Comparison of ENCODE assay signal across 26 cellular contexts in genomic region chr5:142926549-142926948, GRCh38.
DNase-seq lines count a peak whose midpoint lies in the region; ATAC-seq and TF ChIP-seq lines count a peak whose summit lies in the region.
"Had no signal": no experiment of that assay in that cellular context is flagged by ENCODE, and none has a peak within 500 bp of the region (broad histone marks: within the 10 kb centered on the region; RNA-seq: fewer than 3 reads in every experiment).

No MANE protein-coding gene starts in this region.

- H3K4me3 ChIP-seq in heart right ventricle: no peak overlapping the region
- no peak overlapping the region for H3K4me3 ChIP-seq in brain microvascular endothelial cell (ENCODE audit: low read depth, low read length)
- H3K4me3 ChIP-seq in right lobe of liver: no peak overlapping the region
- H3K4me3 ChIP-seq: esophagus squamous epithelium, GM12878, MG63, skin epidermis had no signal

- TF ChIP-seq POLR2A in right lobe of liver (IDR thresholded peaks at IDR 0.05): no peak

- H3K27me3 ChIP-seq in heart right ventricle (no peaks in the 10 kb centered on the region), brain microvascular endothelial cell (replicated peaks) (no peaks in the 10 kb centered on the region), right lobe of liver (no peaks in the 10 kb centered on the region)
- H3K27me3 ChIP-seq: esophagus squamous epithelium, MG63 had no signal

- no peaks in the 10 kb centered on the region for H3K27me3 Mint-ChIP-seq in central memory CD8-positive, alpha-beta T cell
- no peaks in the 10 kb centered on the region for H3K27me3 Mint-ChIP-seq in natural killer cell (ENCODE audit: low read depth in 2 of 2)

- H3K36me3 ChIP-seq in heart right ventricle (peaks cover 0 to 2% (median 0%) of the 10 kb centered on the region in 9 donors), brain microvascular endothelial cell (replicated peaks) (no peaks in the 10 kb centered on the region), right lobe of liver (no peaks in the 10 kb centered on the region)
- H3K36me3 ChIP-seq: esophagus squamous epithelium, MG63 had no signal

- DNase-seq in heart right ventricle (no peak), Right ventricle myocardium superior (no peak), natural killer cell (no peak), brain microvascular endothelial cell (no peak), head of caudate nucleus (no peak), right lobe of liver (no peak)
- no peak for DNase-seq in central memory CD8-positive, alpha-beta T cell (ENCODE audit: low spot score in 2 of 2)
- DNase-seq: activated CD4-positive, alpha-beta T cell treated with anti-CD3 and anti-CD28 coated beads, Interleukin-2, amount 50 U/mL, for 48 hours; activated gamma-delta T cell treated with Interleukin-2 at 50 U/mL for 16 hours; activated T-cell treated with anti-CD3 and anti-CD28 coated beads for 4 hours; caudate nucleus; CD4-positive, CD25-positive, alpha-beta regulatory T cell; effector CD4-positive, alpha-beta T cell; esophagus squamous epithelium; glutamatergic neuron; NCI-H1694 treated with DMSO at 0.1 percent for 48 hours; NCI-H510A; SHP77; stimulated activated CD4-positive, alpha-beta T cell treated with anti-CD3 and anti-CD28 coated beads, Interleukin-4, amount 100 ng/mL, for 4 hours had no signal

- WGBS in heart right ventricle, 2 donors: 77 to 85% methylated on average over 4 of the region's 4 CpGs
- 91% methylated on average over 4 of the region's 4 CpGs for WGBS in right lobe of liver (ENCODE audit: insufficient coverage, low coverage, low lambda C conversion rate, missing lambda C conversion rate)

- peaks cover 13 to 98% (median 81%) of the 10 kb centered on the region in 9 donors for H3K4me1 ChIP-seq in heart right ventricle
- H3K4me1 ChIP-seq in right lobe of liver: peaks cover 0 to 19% (median 9%) of the 10 kb centered on the region in 4 donors
- H3K4me1 ChIP-seq: parathyroid adenoma had no signal

- no peak overlapping the region for H3K4me3 Mint-ChIP-seq in central memory CD8-positive, alpha-beta T cell
- H3K4me3 Mint-ChIP-seq in natural killer cell: peak overlapping the region; percentile 22
- H3K4me3 Mint-ChIP-seq: CD4-positive, CD25-positive, alpha-beta regulatory T cell; IgD-negative memory B cell; T-helper 1 cell treated with Interleukin-12 subunit alpha and Interleukin-12 subunit beta and Interleukin-4 antibody, amounts not matched to agents 30 μg/mL and 1 μg/mL, for 36 hours had no signal

- peaks cover 80% of the 10 kb centered on the region for H3K4me1 Mint-ChIP-seq in central memory CD8-positive, alpha-beta T cell
- H3K4me1 Mint-ChIP-seq in natural killer cell: peaks cover 91 to 93% of the 10 kb centered on the region in 2 donors

- ATAC-seq in heart right ventricle (peak in 4 of 8 donors; percentile 34 to 50 (median 40)), Right ventricle myocardium superior (ENCODE audit: poor library complexity) (no peak), natural killer cell (no peak), HG03342 (IDR thresholded peaks at IDR 0.05; ENCODE audit: unreplicated experiment) (no peak), right lobe of liver (no peak)
- ATAC-seq in central memory CD8-positive, alpha-beta T cell (replicated peaks; ENCODE audit: extremely low read depth, poor library complexity, severe bottlenecking): no peak
- ATAC-seq: GM12878 had no signal

- no peaks in the 10 kb centered on the region for H3K9me3 Mint-ChIP-seq in central memory CD8-positive, alpha-beta T cell
- peaks cover 0 to 2% of the 10 kb centered on the region in 2 donors for H3K9me3 Mint-ChIP-seq in natural killer cell
- H3K9me3 Mint-ChIP-seq: CD4-positive, CD25-positive, alpha-beta regulatory T cell; IgD-negative memory B cell; T-helper 1 cell treated with Interleukin-12 subunit alpha and Interleukin-12 subunit beta and Interleukin-4 antibody, amounts not matched to agents 30 μg/mL and 1 μg/mL, for 36 hours had no signal

- intact Hi-C loops in heart right ventricle (cut with DNase I): loop anchor here in 8 of 10 donors (5.0 to 10.0 kb wide), 8 partner anchors 78 to 898 kb away; partner anchors contain the start of gene NR3C1 (in 2 of the 8)
- intact Hi-C loops in Right ventricle myocardium superior (cut with DNase I): loop anchor here (5.0 to 10.0 kb wide), 2 partner anchors 476 to 898 kb away; partner anchors contain the start of gene NR3C1
- intact Hi-C loops in natural killer cell (cut with micrococcal nuclease): loop anchor here (5.0 to 10.0 kb wide), 2 partner anchors 298 to 476 kb away; partner anchors contain the start of gene NR3C1
- intact Hi-C loops in head of caudate nucleus (cut with DNase I): loop anchor here (2.0 kb wide), 1 partner anchor 30 kb away; no protein-coding TSS in a partner anchor
- intact Hi-C loops in right lobe of liver (cut with DNase I): no loop called here

- H3K36me3 Mint-ChIP-seq in central memory CD8-positive, alpha-beta T cell (ENCODE audit: insufficient read depth): peaks cover 21% of the 10 kb centered on the region
- H3K36me3 Mint-ChIP-seq in natural killer cell: no peaks in the 10 kb centered on the region

- H3K27ac Mint-ChIP-seq in central memory CD8-positive, alpha-beta T cell (ENCODE audit: low read depth): peak overlapping the region; percentile 83
- peak overlapping the region; percentile 86 to 98 for H3K27ac Mint-ChIP-seq in natural killer cell
- H3K27ac Mint-ChIP-seq: CD4-positive, CD25-positive, alpha-beta regulatory T cell; T-helper 1 cell treated with Interleukin-12 subunit alpha and Interleukin-12 subunit beta and Interleukin-4 antibody, amounts not matched to agents 30 μg/mL and 1 μg/mL, for 36 hours had no signal

- peak overlapping the region; percentile 56 to 89 (median 74) for H3K27ac ChIP-seq in heart right ventricle
- no peak overlapping the region for H3K27ac ChIP-seq in brain microvascular endothelial cell
- no peak overlapping the region for H3K27ac ChIP-seq in right lobe of liver
- H3K27ac ChIP-seq: parathyroid adenoma had no signal

- TF ChIP-seq CTCF in heart right ventricle (IDR thresholded peaks at IDR 0.05) (no peak), natural killer cell (IDR thresholded peaks at IDR 0.05) (no peak), brain microvascular endothelial cell (IDR thresholded peaks at IDR 0.05; ENCODE audit: low read depth, low read length, missing control alignments) (no peak), right lobe of liver (IDR thresholded peaks at IDR 0.05) (no peak)

- in situ Hi-C loops in brain microvascular endothelial cell (cut with HindIII; ENCODE audit: low pct_ligation_motif_present, low sequenced_read_pairs): no loop called here

- H3K9me3 ChIP-seq in heart right ventricle: no peaks in the 10 kb centered on the region
- H3K9me3 ChIP-seq in right lobe of liver: no peaks in the 10 kb centered on the region
- H3K9me3 ChIP-seq: esophagus squamous epithelium, MG63 had no signal

Comparison
In these comparisons a context has a peak if more than half of its experiments do, and no peak if none do; other contexts are left out.
1. H3K27ac ChIP-seq: peak in heart right ventricle (10 of 10); none in brain microvascular endothelial cell (single experiment) and right lobe of liver (0 of 3).
2. intact Hi-C loops: an anchor here in heart right ventricle (5.0 to 10.0 kb wide), Right ventricle myocardium superior (5.0 to 10.0 kb wide), natural killer cell (5.0 to 10.0 kb wide) and head of caudate nucleus (2.0 kb wide); none called in right lobe of liver.